ENCODE assay signal across 18 cellular contexts in the genomic region with DNA sequence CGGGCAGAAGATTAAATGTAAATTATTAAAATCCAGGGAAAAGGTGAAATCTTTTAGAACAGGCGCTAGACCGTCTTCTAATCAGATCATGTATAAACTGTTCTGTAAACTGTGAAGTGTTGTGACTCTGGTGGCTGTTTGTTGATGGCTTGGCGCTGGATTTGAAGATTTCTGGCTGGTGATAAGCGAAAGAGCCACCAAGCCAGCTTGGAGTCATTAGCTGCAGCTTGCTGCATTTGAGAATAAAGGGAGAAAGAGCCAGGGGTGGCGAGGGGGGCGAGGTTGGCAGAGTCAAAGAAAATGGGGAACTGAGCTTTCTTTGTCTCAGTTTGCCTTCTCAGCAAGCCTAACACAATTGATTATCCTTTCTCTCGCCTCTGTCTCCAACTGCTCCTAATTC. TPM values are rescaled to one million over a fixed set of nuclear protein-coding genes. Genes with fewer than 3 reads are reported as not detected.
DNase-seq lines count a peak whose midpoint lies in the region; TF ChIP-seq lines count a peak whose summit lies in the region.
"Had no signal": no experiment of that assay in that cellular context is flagged by ENCODE, and none has a peak within 500 bp of the region (broad histone marks: within the 10 kb centered on the region; RNA-seq: fewer than 3 reads in every experiment).

No MANE protein-coding gene starts in this region.

- H3K9me3 ChIP-seq in endodermal cell (ENCODE audit: control insufficient read depth, low read length) = no peaks in the 10 kb centered on the region
- H3K9me3 ChIP-seq in neural progenitor cell (ENCODE audit: low read depth) = no peaks in the 10 kb centered on the region
- H3K9me3 ChIP-seq in GM23248 (ENCODE audit: low read depth) = no peaks in the 10 kb centered on the region
- H3K9me3 ChIP-seq: BLaER1 treated with 17β-estradiol and CSF1 and Interleukin-3, amounts not matched to agents 10 nM and 100 nM had no signal

- H3K4me3 Mint-ChIP-seq in endodermal cell (no peak overlapping the region), neural progenitor cell (no peak overlapping the region)
- H3K4me3 Mint-ChIP-seq: CD4-positive, CD25-positive, alpha-beta regulatory T cell; H9 had no signal

- peaks cover 35% of the 10 kb centered on the region for H3K4me1 Mint-ChIP-seq in endodermal cell
- H3K4me1 Mint-ChIP-seq in neural progenitor cell = peaks cover 23% of the 10 kb centered on the region
- H3K4me1 Mint-ChIP-seq: CD4-positive, CD25-positive, alpha-beta regulatory T cell had no signal

- TF ChIP-seq CTCF in endodermal cell (conservative IDR thresholded peaks at IDR 0.05) = no peak
- TF ChIP-seq CTCF in neural progenitor cell (IDR thresholded peaks at IDR 0.05) = no peak

- no peaks in the 10 kb centered on the region for H4K20me1 ChIP-seq in neural progenitor cell (ENCODE audit: low read depth)
- no peaks in the 10 kb centered on the region for H4K20me1 ChIP-seq in GM23248 (ENCODE audit: insufficient read depth)

- peaks cover 48% of the 10 kb centered on the region for H3F3A ChIP-seq in neural progenitor cell (ENCODE audit: low read depth)
- no peaks in the 10 kb centered on the region for H3F3A ChIP-seq in GM23248 (ENCODE audit: insufficient read depth)

- 28 to 56% methylated on average over 8 of the region's 8 CpGs for WGBS in endodermal cell (ENCODE audit: insufficient coverage in 1 of 2, insufficient read length in 1 of 2), 2 experiments
- 21 to 27% methylated on average over 8 of the region's 8 CpGs for WGBS in GM23248 (ENCODE audit: low coverage in 1 of 2, low lambda C conversion rate in 2 of 2, missing lambda C conversion rate in 2 of 2), 2 experiments

- H3K4me3 ChIP-seq in endodermal cell (ENCODE audit: low read length) (no peak overlapping the region), neural progenitor cell (peak overlapping the region; percentile 29), GM23248 (no peak overlapping the region)
- H3K4me3 ChIP-seq: BLaER1 treated with 17β-estradiol and CSF1 and Interleukin-3, amounts not matched to agents 10 nM and 100 nM had no signal

- H3K36me3 Mint-ChIP-seq in endodermal cell (ENCODE audit: low read depth) (no peaks in the 10 kb centered on the region), neural progenitor cell (no peaks in the 10 kb centered on the region)
- H3K36me3 Mint-ChIP-seq: CD4-positive, CD25-positive, alpha-beta regulatory T cell had no signal

- no peaks in the 10 kb centered on the region for H3K27me3 ChIP-seq in endodermal cell (ENCODE audit: control insufficient read depth, insufficient read depth, low read length, poor library complexity, severe bottlenecking)
- H3K27me3 ChIP-seq in neural progenitor cell = no peaks in the 10 kb centered on the region
- H3K27me3 ChIP-seq in GM23248 (replicated peaks; ENCODE audit: insufficient read depth) = peaks cover 61% of the 10 kb centered on the region
- H3K27me3 ChIP-seq: BLaER1 treated with 17β-estradiol and CSF1 and Interleukin-3, amounts not matched to agents 10 nM and 100 nM had no signal

- H3K9me3 Mint-ChIP-seq in endodermal cell = no peaks in the 10 kb centered on the region
- H3K9me3 Mint-ChIP-seq in neural progenitor cell = no peaks in the 10 kb centered on the region
- H3K9me3 Mint-ChIP-seq: H9 had no signal

- no peaks in the 10 kb centered on the region for H3K9me2 ChIP-seq in GM23248 (ENCODE audit: insufficient read depth)

- no peak overlapping the region for H3K9ac ChIP-seq in endodermal cell (ENCODE audit: extremely low read depth, low read length, poor library complexity, severe bottlenecking)
- H3K9ac ChIP-seq in neural progenitor cell = no peak overlapping the region
- no peak overlapping the region for H3K9ac ChIP-seq in GM23248
- H3K9ac ChIP-seq: BLaER1 treated with 17β-estradiol and CSF1 and Interleukin-3, amounts not matched to agents 10 nM and 100 nM had no signal

- H3K4me1 ChIP-seq in endodermal cell (ENCODE audit: control insufficient read depth, insufficient read depth, low read length) (peaks cover 37% of the 10 kb centered on the region), neural progenitor cell (peaks cover 59% of the 10 kb centered on the region), GM23248 (ENCODE audit: insufficient read depth) (no peaks in the 10 kb centered on the region)

- H3K27ac Mint-ChIP-seq in endodermal cell = no peak overlapping the region
- no peak overlapping the region for H3K27ac Mint-ChIP-seq in neural progenitor cell
- H3K27ac Mint-ChIP-seq: CD4-positive, CD25-positive, alpha-beta regulatory T cell; H9 had no signal

- H3K79me2 ChIP-seq in neural progenitor cell (ENCODE audit: low read depth) (no peaks in the 10 kb centered on the region), GM23248 (ENCODE audit: insufficient read depth) (no peaks in the 10 kb centered on the region)

- in situ Hi-C loops in GM23248 (cut with MboI) = no loop called here

- no peak overlapping the region for H2AFZ ChIP-seq in neural progenitor cell (replicated peaks)
- H2AFZ ChIP-seq in GM23248 = no peak overlapping the region

- H3K27ac ChIP-seq in endodermal cell (ENCODE audit: low read depth, low read length) = no peak overlapping the region
- peak overlapping the region; percentile 89 for H3K27ac ChIP-seq in neural progenitor cell
- no peak overlapping the region for H3K27ac ChIP-seq in GM23248
- H3K27ac ChIP-seq: 22Rv1; BLaER1 treated with 17β-estradiol and CSF1 and Interleukin-3, amounts not matched to agents 10 nM and 100 nM had no signal

- H3K4me2 ChIP-seq in neural progenitor cell (peak overlapping the region; percentile 77), GM23248 (ENCODE audit: unreplicated experiment) (no peak overlapping the region)
- H3K4me2 ChIP-seq: BLaER1 treated with 17β-estradiol and CSF1 and Interleukin-3, amounts not matched to agents 10 nM and 100 nM had no signal

- H3K27me3 Mint-ChIP-seq in endodermal cell (ENCODE audit: insufficient read depth) = peaks cover 12% of the 10 kb centered on the region
- H3K27me3 Mint-ChIP-seq in neural progenitor cell (ENCODE audit: insufficient read depth, low read depth) = peaks cover 8% of the 10 kb centered on the region

- DNase-seq in NCI-H82 (lab: John Stamatoyannopoulos, UW) = peak; percentile 28
- no peak for DNase-seq in NCI-H82 treated with DMSO at 0.1 percent for 48 hours (lab: John Stamatoyannopoulos, UW; ENCODE audit: unreplicated experiment)
- peak; percentile 80 for DNase-seq in endodermal cell
- peak; percentile 71 for DNase-seq in neural progenitor cell (ENCODE audit: low spot score)
- no peak for DNase-seq in activated CD4-positive, CD25-positive, alpha-beta regulatory T cell (lab: John Stamatoyannopoulos, UW)
- DNase-seq in activated naive CD4-positive, alpha-beta T cell treated with anti-CD3 and anti-CD28 coated beads, Interleukin-2, amount 50 U/mL, for 16 hours = no peak
- DNase-seq in GM23248 = no peak
- DNase-seq: AML-193; CD4-positive, CD25-positive, alpha-beta regulatory T cell; DMS53; GF-D8; GOT3; H9 had no signal

- no peaks in the 10 kb centered on the region for H3K36me3 ChIP-seq in endodermal cell (ENCODE audit: control insufficient read depth, insufficient read depth, low read length)
- no peaks in the 10 kb centered on the region for H3K36me3 ChIP-seq in neural progenitor cell
- H3K36me3 ChIP-seq in GM23248 (ENCODE audit: low read depth) = no peaks in the 10 kb centered on the region
- H3K36me3 ChIP-seq: BLaER1 treated with 17β-estradiol and CSF1 and Interleukin-3, amounts not matched to agents 10 nM and 100 nM had no signal

RNA-seq across cellular contexts. Expression of a gene that starts 8.0 kb away (rescaled TPM):
- total RNA-seq in endodermal cell (1 to 10 TPM; 2.0 to 4.1 TPM), neural progenitor cell (ENCODE audit: low replicate concordance) (0.40 TPM in 1 of 2 replicates, not detected in the other)
- polyA plus RNA-seq in endodermal cell (2013, experiment 1 of 2) = 0.57 TPM
- 0.79 TPM for polyA plus RNA-seq in endodermal cell (2013, experiment 2 of 2)
- not detected in 2 replicates for total RNA-seq in GM23248 (2014; rRNA removed; shearing (Covaris generic))
- polyA plus RNA-seq in GM23248 (2016; fragmentation: Nextera tagmentation; extraction: Ambion mirVana) = not detected in 2 replicates
- total RNA-seq: A673; CD4-positive, CD25-positive, alpha-beta regulatory T cell; HepG2; HT1080 had no signal
- polyA plus RNA-seq: CD4-positive, CD25-positive, alpha-beta regulatory T cell had no signal

Comparison
In these comparisons a context has a peak if more than half of its experiments do, and no peak if none do; other contexts are left out.
1. DNase-seq: peak in NCI-H82 (single experiment), endodermal cell (single experiment) and neural progenitor cell (single experiment); none in NCI-H82 treated with DMSO at 0.1 percent for 48 hours (single experiment), activated CD4-positive, CD25-positive, alpha-beta regulatory T cell (0 of 4), activated naive CD4-positive, alpha-beta T cell treated with anti-CD3 and anti-CD28 coated beads, Interleukin-2, amount 50 U/mL, for 16 hours (single experiment) and GM23248 (single experiment).